In genomic region chr3:139455855-139456254, GRCh38 we compare ENCODE assay signal across 15 cellular contexts. TPM values are rescaled to one million over a fixed set of nuclear protein-coding genes. Genes with fewer than 3 reads are reported as not detected.
DNase-seq lines count a peak whose midpoint lies in the region; ATAC-seq and TF ChIP-seq lines count a peak whose summit lies in the region.
"Had no signal": no experiment of that assay in that cellular context is flagged by ENCODE, and none has a peak within 500 bp of the region (broad histone marks: within the 10 kb centered on the region; RNA-seq: fewer than 3 reads in every experiment).

No MANE protein-coding gene starts in this region.

- in situ Hi-C loops in GM23248 (cut with MboI): no loop called here
- in situ Hi-C loops in brain microvascular endothelial cell (cut with HindIII; ENCODE audit: low pct_ligation_motif_present, low sequenced_read_pairs): no loop called here

- TF ChIP-seq CTCF in BE2C (IDR thresholded peaks at IDR 0.05; ENCODE audit: low read depth, low read length) (peak; percentile 43), brain microvascular endothelial cell (IDR thresholded peaks at IDR 0.05; ENCODE audit: low read depth, low read length, missing control alignments) (peak; percentile 13)

- no peaks in the 10 kb centered on the region for H3K27me3 ChIP-seq in BE2C
- H3K27me3 ChIP-seq in GM23248 (replicated peaks; ENCODE audit: insufficient read depth): no peaks in the 10 kb centered on the region
- H3K27me3 ChIP-seq in brain microvascular endothelial cell (replicated peaks): no peaks in the 10 kb centered on the region
- H3K27me3 ChIP-seq: BLaER1 treated with 17β-estradiol and CSF1 and Interleukin-3, amounts not matched to agents 10 nM and 100 nM had no signal

- no peaks in the 10 kb centered on the region for H3F3A ChIP-seq in GM23248 (ENCODE audit: insufficient read depth)

- H3K4me3 ChIP-seq in BE2C (ENCODE audit: low read depth, low read length) (no peak overlapping the region), GM23248 (no peak overlapping the region), brain microvascular endothelial cell (ENCODE audit: low read depth, low read length) (no peak overlapping the region)
- H3K4me3 ChIP-seq: BLaER1 treated with 17β-estradiol and CSF1 and Interleukin-3, amounts not matched to agents 10 nM and 100 nM; thoracic aorta had no signal

- H3K4me1 ChIP-seq in BE2C (no peaks in the 10 kb centered on the region), GM23248 (ENCODE audit: insufficient read depth) (no peaks in the 10 kb centered on the region)

- no peak overlapping the region for H3K27ac ChIP-seq in GM23248
- H3K27ac ChIP-seq in brain microvascular endothelial cell: no peak overlapping the region
- H3K27ac ChIP-seq: BLaER1 treated with 17β-estradiol and CSF1 and Interleukin-3, amounts not matched to agents 10 nM and 100 nM; thoracic aorta had no signal

- no peak for DNase-seq in BE2C
- peak; percentile 16 for DNase-seq in GM23248
- peak; percentile 21 for DNase-seq in NCI-H1694 treated with DMSO at 0.1 percent for 48 hours (lab: John Stamatoyannopoulos, UW)
- no peak for DNase-seq in brain microvascular endothelial cell
- no peak for DNase-seq in LoVo (ENCODE audit: low spot score)
- DNase-seq: activated T-cell treated with anti-CD3 and anti-CD28 coated beads, Interleukin-2, amount 50 U/mL, for 4 hours; hippocampal formation; NCI-H1417 treated with DMSO at 0.1 percent for 48 hours; stimulated activated CD4-positive, alpha-beta T cell treated with anti-CD3 and anti-CD28 coated beads, Interleukin-4, amount 100 ng/mL, for 24 hours had no signal

- H4K20me1 ChIP-seq in GM23248 (ENCODE audit: insufficient read depth): no peaks in the 10 kb centered on the region
- H4K20me1 ChIP-seq: BLaER1 treated with 17β-estradiol and CSF1 and Interleukin-3, amounts not matched to agents 10 nM and 100 nM had no signal

- no peak overlapping the region for H2AFZ ChIP-seq in GM23248

- H3K36me3 ChIP-seq in BE2C (no peaks in the 10 kb centered on the region), GM23248 (ENCODE audit: low read depth) (no peaks in the 10 kb centered on the region), brain microvascular endothelial cell (replicated peaks) (no peaks in the 10 kb centered on the region)
- H3K36me3 ChIP-seq: BLaER1 treated with 17β-estradiol and CSF1 and Interleukin-3, amounts not matched to agents 10 nM and 100 nM; thoracic aorta had no signal

- ATAC-seq in HG03460 (IDR thresholded peaks at IDR 0.05; ENCODE audit: unreplicated experiment): no peak
- ATAC-seq in GM19467 (IDR thresholded peaks at IDR 0.05; ENCODE audit: unreplicated experiment): no peak
- ATAC-seq in HG03135 (IDR thresholded peaks at IDR 0.05; ENCODE audit: unreplicated experiment): no peak
- ATAC-seq: activated T-cell treated with anti-CD3 and anti-CD28 coated beads, Interleukin-2, amount 50 U/mL, for 4 hours had no signal

- H3K4me2 ChIP-seq in GM23248 (ENCODE audit: unreplicated experiment): no peak overlapping the region
- H3K4me2 ChIP-seq: BLaER1 treated with 17β-estradiol and CSF1 and Interleukin-3, amounts not matched to agents 10 nM and 100 nM had no signal

- H3K9ac ChIP-seq in GM23248: no peak overlapping the region
- H3K9ac ChIP-seq: BLaER1 treated with 17β-estradiol and CSF1 and Interleukin-3, amounts not matched to agents 10 nM and 100 nM had no signal

- no peaks in the 10 kb centered on the region for H3K79me2 ChIP-seq in GM23248 (ENCODE audit: insufficient read depth)

- WGBS in GM23248 (ENCODE audit: low coverage in 1 of 2, low lambda C conversion rate in 2 of 2, missing lambda C conversion rate in 2 of 2), 2 experiments: 35 to 41% methylated on average over 3 of the region's 3 CpGs

- H3K9me2 ChIP-seq in GM23248 (ENCODE audit: insufficient read depth): no peaks in the 10 kb centered on the region

- H3K9me3 ChIP-seq in BE2C (no peaks in the 10 kb centered on the region), GM23248 (ENCODE audit: low read depth) (no peaks in the 10 kb centered on the region)
- H3K9me3 ChIP-seq: BLaER1 treated with 17β-estradiol and CSF1 and Interleukin-3, amounts not matched to agents 10 nM and 100 nM; thoracic aorta had no signal

RNA-seq across cellular contexts. Expression of gene RBP2, which starts 20.5 kb away (rescaled TPM):
- polyA plus RNA-seq in BE2C (2012; ENCODE audit: insufficient read depth, insufficient read length, low read depth): not detected
- total RNA-seq in GM23248 (2014; rRNA removed; shearing (Covaris generic)): not detected in 2 replicates
- polyA plus RNA-seq in GM23248 (2016; fragmentation: Nextera tagmentation; extraction: Ambion mirVana): not detected in 2 replicates
- total RNA-seq: activated T-cell treated with anti-CD3 and anti-CD28 coated beads, Interleukin-2, amount 50 U/mL, for 4 hours; T-helper 1 cell treated with Interleukin-12 subunit alpha and Interleukin-12 subunit beta and Interleukin-4 antibody, amounts not matched to agents 30 ng/mL and 1 ng/mL, for 36 hours; thoracic aorta had no signal

Comparison
In these comparisons a context has a peak if more than half of its experiments do, and no peak if none do; other contexts are left out.
1. DNase-seq: peak in GM23248 (single experiment) and NCI-H1694 treated with DMSO at 0.1 percent for 48 hours (single experiment); none in BE2C (single experiment), brain microvascular endothelial cell (single experiment) and LoVo (single experiment).